8 cellular contexts compared by ENCODE assay signal in genomic region chr4:187606581-187606980, GRCh38.
DNase-seq lines count a peak whose midpoint lies in the region; ATAC-seq and TF ChIP-seq lines count a peak whose summit lies in the region.

No MANE protein-coding gene starts in this region.

- DNase-seq in AG20443 (ENCODE audit: low spot score) (peak; percentile 52), GM10266 (ENCODE audit: extremely low spot score) (peak; percentile 47), HT1080 (ENCODE audit: low read depth) (peak; percentile 34), SKM-1 treated with dmso at 0.1 percent for 144 hours (lab: John Stamatoyannopoulos, UW; ENCODE audit: unreplicated experiment) (peak; percentile 31), sigmoid colon (no peak), amniotic stem cell (lab: John Stamatoyannopoulos, UW) (no peak)
- DNase-seq in activated effector memory CD4-positive, alpha-beta T cell treated with Interleukin-2 at 50 U/mL for 16 hours, result no peak

- H3K27me3 ChIP-seq in gastroesophageal sphincter, result no peaks in the 10 kb centered on the region
- no peaks in the 10 kb centered on the region for H3K27me3 ChIP-seq in sigmoid colon

- H3K4me3 ChIP-seq in gastroesophageal sphincter (no peak overlapping the region), sigmoid colon (no peak overlapping the region)

- H3K4me1 ChIP-seq in gastroesophageal sphincter (peaks cover 0 to 6% (median 0%) of the 10 kb centered on the region in 3 donors), sigmoid colon (no peaks in the 10 kb centered on the region)

- 67 to 85% methylated on average over 1 of the region's 1 CpG for WGBS in gastroesophageal sphincter (ENCODE audit: low coverage in 1 of 2), 2 donors
- WGBS in sigmoid colon, 2 donors, result 9 to 28% methylated on average over 1 of the region's 1 CpG

- peak; percentile 81 for TF ChIP-seq CTCF in GM10266 (IDR thresholded peaks at IDR 0.05; ENCODE audit: control insufficient read depth, insufficient read depth, low read depth, missing control alignments)
- peak; percentile 55 to 83 (median 67) for TF ChIP-seq CTCF in gastroesophageal sphincter (IDR thresholded peaks at IDR 0.05)
- TF ChIP-seq CTCF in sigmoid colon (IDR thresholded peaks at IDR 0.05), result peak; percentile 22 to 68 (median 58)

- H3K9me3 ChIP-seq in gastroesophageal sphincter (no peaks in the 10 kb centered on the region), sigmoid colon (no peaks in the 10 kb centered on the region)

- H3K27ac ChIP-seq in gastroesophageal sphincter, result no peak overlapping the region
- H3K27ac ChIP-seq in sigmoid colon, result no peak overlapping the region

- no peaks in the 10 kb centered on the region for H3K36me3 ChIP-seq in gastroesophageal sphincter
- no peaks in the 10 kb centered on the region for H3K36me3 ChIP-seq in sigmoid colon

- TF ChIP-seq EP300 in gastroesophageal sphincter (IDR thresholded peaks at IDR 0.05) (no peak), sigmoid colon (IDR thresholded peaks at IDR 0.05) (no peak)

- ATAC-seq in gastroesophageal sphincter, result no peak

- no peak for TF ChIP-seq POLR2A in gastroesophageal sphincter (IDR thresholded peaks at IDR 0.05)
- TF ChIP-seq POLR2A in sigmoid colon (IDR thresholded peaks at IDR 0.05), result no peak

- intact Hi-C loops in sigmoid colon (cut with DNase I), result no loop called here

Comparison
In these comparisons a context has a peak if more than half of its experiments do, and no peak if none do; other contexts are left out.
1. DNase-seq: peak in AG20443 (single experiment), GM10266 (single experiment), HT1080 (single experiment) and SKM-1 treated with dmso at 0.1 percent for 144 hours (single experiment); none in sigmoid colon (single experiment), amniotic stem cell (single experiment) and activated effector memory CD4-positive, alpha-beta T cell treated with Interleukin-2 at 50 U/mL for 16 hours (single experiment).
2. Peak in every context shown above with its lines, with median percentiles within 50 percentile points of each other: CTCF ChIP-seq.